ENCODE assay signal across 9 cellular contexts in the genomic region with DNA sequence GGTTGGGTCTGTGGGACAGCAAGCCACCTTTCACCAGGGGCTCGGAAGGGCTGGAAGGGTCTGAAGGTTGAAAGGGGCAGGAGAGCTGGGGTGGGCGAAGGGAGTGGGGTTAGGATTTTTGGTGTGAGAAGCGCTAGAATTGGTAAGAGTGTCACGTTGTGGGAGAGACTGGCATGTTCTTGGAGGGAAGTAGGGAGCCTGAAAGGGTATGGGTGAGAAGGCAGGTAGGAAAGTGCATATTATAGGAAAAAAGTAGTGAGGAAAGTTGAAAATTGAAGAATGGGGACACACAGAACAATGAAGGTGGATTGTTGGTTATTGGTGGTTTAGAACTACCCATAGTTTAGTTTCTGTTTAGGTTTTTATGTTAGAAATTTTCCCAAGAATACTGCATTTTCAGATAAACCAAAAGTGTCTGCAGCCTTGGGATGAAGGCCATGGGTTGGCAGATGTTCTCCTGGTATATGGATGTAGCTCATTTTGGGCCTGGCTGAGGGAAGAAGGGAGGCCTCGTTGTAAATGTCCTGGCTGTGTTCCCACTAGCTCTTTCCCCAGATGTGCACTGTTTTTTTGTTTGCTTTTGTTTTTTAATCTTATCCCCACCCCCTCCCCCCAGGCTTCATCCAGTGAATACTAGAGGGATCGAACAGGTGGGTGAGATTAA. TPM values are rescaled to one million over a fixed set of nuclear protein-coding genes. Genes with fewer than 3 reads are reported as not detected.
A peak's percentile ranks its signal among the peaks of the same experiment; 100 is the strongest.
DNase-seq lines count a peak whose midpoint lies in the region; ATAC-seq and TF ChIP-seq lines count a peak whose summit lies in the region.
"Had no signal": no experiment of that assay in that cellular context is flagged by ENCODE, and none has a peak within 500 bp of the region (broad histone marks: within the 10 kb centered on the region; RNA-seq: fewer than 3 reads in every experiment).

No MANE protein-coding gene starts in this region.

- H3K36me3 Mint-ChIP-seq in activated CD8-positive, alpha-beta memory T cell treated with anti-CD3 and anti-CD28 coated beads, Interleukin-2, amount 10 ng/mL, durations not matched to agents 7 days and 5 days = peaks cover 21% of the 10 kb centered on the region
- H3K36me3 Mint-ChIP-seq in activated naive CD8-positive, alpha-beta T cell treated with anti-CD3 and anti-CD28 coated beads, Interleukin-2, amount 10 ng/mL, durations not matched to agents 7 days and 5 days = peaks cover 22% of the 10 kb centered on the region

- no peaks in the 10 kb centered on the region for H3K36me3 ChIP-seq in kidney epithelial cell (ENCODE audit: control insufficient read depth, insufficient read depth, low read length)
- peaks cover 0 to 7% of the 10 kb centered on the region in 2 donors for H3K36me3 ChIP-seq in thyroid gland

- no peaks in the 10 kb centered on the region for H3K9me3 Mint-ChIP-seq in activated CD8-positive, alpha-beta memory T cell treated with anti-CD3 and anti-CD28 coated beads, Interleukin-2, amount 10 ng/mL, durations not matched to agents 7 days and 5 days (ENCODE audit: low read depth)
- H3K9me3 Mint-ChIP-seq in activated naive CD8-positive, alpha-beta T cell treated with anti-CD3 and anti-CD28 coated beads, Interleukin-2, amount 10 ng/mL, durations not matched to agents 7 days and 5 days = no peaks in the 10 kb centered on the region

- 48% methylated on average over 6 of the region's 6 CpGs for WGBS in thyroid gland, 2 donors

- no peak for DNase-seq in activated CD8-positive, alpha-beta memory T cell treated with anti-CD3 and anti-CD28 coated beads, Interleukin-2, amount 10 ng/mL, durations not matched to agents 7 days and 5 days
- no peak for DNase-seq in activated CD8-positive, alpha-beta memory T cell treated with anti-CD3 and anti-CD28 coated beads for 24 hours
- DNase-seq in activated naive CD8-positive, alpha-beta T cell treated with anti-CD3 and anti-CD28 coated beads, Interleukin-2, amount 10 ng/mL, durations not matched to agents 7 days and 5 days = no peak
- DNase-seq in kidney epithelial cell (ENCODE audit: low read depth) (no peak), thyroid gland (no peak)
- DNase-seq: NCI-H510A treated with DMSO at 0.1 percent for 48 hours had no signal

- peak overlapping the region; percentile 95 for H3K4me3 ChIP-seq in kidney epithelial cell (ENCODE audit: low read depth, low read length)
- H3K4me3 ChIP-seq in thyroid gland (replicated peaks in 1 of 3) = peak overlapping the region in 1 of 3 donors; percentile 61

- H3K4me3 Mint-ChIP-seq in activated CD8-positive, alpha-beta memory T cell treated with anti-CD3 and anti-CD28 coated beads, Interleukin-2, amount 10 ng/mL, durations not matched to agents 7 days and 5 days = peak overlapping the region; percentile 99
- peak overlapping the region; percentile 97 for H3K4me3 Mint-ChIP-seq in activated naive CD8-positive, alpha-beta T cell treated with anti-CD3 and anti-CD28 coated beads, Interleukin-2, amount 10 ng/mL, durations not matched to agents 7 days and 5 days

- CTCF ChIA-PET in activated CD8-positive, alpha-beta memory T cell treated with anti-CD3 and anti-CD28 coated beads, Interleukin-2, amount 10 ng/mL, durations not matched to agents 7 days and 5 days (lab: Charles Lee) = interaction anchor here (1.0 to 7.4 kb wide), 10 partner anchors 9 to 87 kb away, joined by 3 to 56 read pairs (median 5); no protein-coding TSS in a partner anchor

- H3K27me3 ChIP-seq in kidney epithelial cell (ENCODE audit: control insufficient read depth, insufficient read depth, low read length) (no peaks in the 10 kb centered on the region), thyroid gland (no peaks in the 10 kb centered on the region)

- no peaks in the 10 kb centered on the region for H3K27me3 Mint-ChIP-seq in activated CD8-positive, alpha-beta memory T cell treated with anti-CD3 and anti-CD28 coated beads, Interleukin-2, amount 10 ng/mL, durations not matched to agents 7 days and 5 days
- no peaks in the 10 kb centered on the region for H3K27me3 Mint-ChIP-seq in activated naive CD8-positive, alpha-beta T cell treated with anti-CD3 and anti-CD28 coated beads, Interleukin-2, amount 10 ng/mL, durations not matched to agents 7 days and 5 days

- peak overlapping the region; percentile 64 for H3K27ac Mint-ChIP-seq in activated CD8-positive, alpha-beta memory T cell treated with anti-CD3 and anti-CD28 coated beads, Interleukin-2, amount 10 ng/mL, durations not matched to agents 7 days and 5 days
- H3K27ac Mint-ChIP-seq in activated naive CD8-positive, alpha-beta T cell treated with anti-CD3 and anti-CD28 coated beads, Interleukin-2, amount 10 ng/mL, durations not matched to agents 7 days and 5 days = peak overlapping the region; percentile 89

- H3K9me3 ChIP-seq in thyroid gland = no peaks in the 10 kb centered on the region

- ATAC-seq in activated CD8-positive, alpha-beta memory T cell treated with anti-CD3 and anti-CD28 coated beads, Interleukin-2, amount 10 ng/mL, durations not matched to agents 7 days and 5 days = no peak
- no peak for ATAC-seq in activated naive CD8-positive, alpha-beta T cell treated with anti-CD3 and anti-CD28 coated beads, Interleukin-2, amount 10 ng/mL, durations not matched to agents 7 days and 5 days (ENCODE audit: low read depth)
- ATAC-seq in HG03521 (IDR thresholded peaks at IDR 0.05; ENCODE audit: unreplicated experiment) = no peak
- no peak for ATAC-seq in GM21367 (IDR thresholded peaks at IDR 0.05; ENCODE audit: unreplicated experiment)
- no peak for ATAC-seq in GM18858 (IDR thresholded peaks at IDR 0.05; ENCODE audit: unreplicated experiment)

- no peak for TF ChIP-seq POLR2A in thyroid gland (IDR thresholded peaks at IDR 0.05)

- peak overlapping the region in 2 of 3 donors; percentile 68 to 85 for H3K27ac ChIP-seq in thyroid gland

- intact Hi-C loops in thyroid gland (cut with DNase I) = loop anchor here (2.0 to 5.0 kb wide), 2 partner anchors 59 to 105 kb away; a partner anchor contains a TSS

- peaks cover 49% of the 10 kb centered on the region for H3K4me1 Mint-ChIP-seq in activated CD8-positive, alpha-beta memory T cell treated with anti-CD3 and anti-CD28 coated beads, Interleukin-2, amount 10 ng/mL, durations not matched to agents 7 days and 5 days
- H3K4me1 Mint-ChIP-seq in activated naive CD8-positive, alpha-beta T cell treated with anti-CD3 and anti-CD28 coated beads, Interleukin-2, amount 10 ng/mL, durations not matched to agents 7 days and 5 days = peaks cover 45% of the 10 kb centered on the region

- TF ChIP-seq CTCF in kidney epithelial cell (IDR thresholded peaks at IDR 0.05; ENCODE audit: insufficient read depth, low read length, poor library complexity, severe bottlenecking) (no peak), thyroid gland (IDR thresholded peaks at IDR 0.05) (no peak)

- H3K4me1 ChIP-seq in thyroid gland = peaks cover 22 to 45% of the 10 kb centered on the region in 2 donors

- POLR2A ChIA-PET in activated naive CD8-positive, alpha-beta T cell treated with anti-CD3 and anti-CD28 coated beads, Interleukin-2, amount 10 ng/mL, durations not matched to agents 7 days and 5 days (lab: Charles Lee) = no interaction called here

RNA-seq across cellular contexts. Expression of a gene that starts 1.2 kb away (rescaled TPM):
- 10 to 100 TPM; 20.5 to 22.3 TPM for total RNA-seq in activated CD8-positive, alpha-beta memory T cell treated with anti-CD3 and anti-CD28 coated beads, Interleukin-2, amount 10 ng/mL, durations not matched to agents 7 days and 5 days
- total RNA-seq in activated naive CD8-positive, alpha-beta T cell treated with anti-CD3 and anti-CD28 coated beads, Interleukin-2, amount 10 ng/mL, durations not matched to agents 7 days and 5 days = 10 to 100 TPM; 18.8 to 20.2 TPM
- 40.7 and 45.7 TPM in 2 replicates for total RNA-seq in kidney epithelial cell
- 10 to 100 TPM; 28.7 to 39.4 (median 33.7) TPM for total RNA-seq in thyroid gland

RNA-seq across cellular contexts. Expression of a gene that starts 1.8 kb away (rescaled TPM):
- total RNA-seq in activated CD8-positive, alpha-beta memory T cell treated with anti-CD3 and anti-CD28 coated beads, Interleukin-2, amount 10 ng/mL, durations not matched to agents 7 days and 5 days = 10 to 100 TPM; 69.3 to 82.6 TPM
- 10 to 100 TPM; 76.7 to 81.6 TPM for total RNA-seq in activated naive CD8-positive, alpha-beta T cell treated with anti-CD3 and anti-CD28 coated beads, Interleukin-2, amount 10 ng/mL, durations not matched to agents 7 days and 5 days
- total RNA-seq in kidney epithelial cell (9.5 and 11.5 TPM in 2 replicates), thyroid gland (100 to 1,000 TPM in 1 of 4 donors, 10 to 100 TPM in 3; 42.4 to 116 (median 77.7) TPM)

RNA-seq across cellular contexts. Expression of a gene that starts 53.3 kb away (rescaled TPM):
- not detected for total RNA-seq in activated CD8-positive, alpha-beta memory T cell treated with anti-CD3 and anti-CD28 coated beads, Interleukin-2, amount 10 ng/mL, durations not matched to agents 7 days and 5 days
- total RNA-seq in activated naive CD8-positive, alpha-beta T cell treated with anti-CD3 and anti-CD28 coated beads, Interleukin-2, amount 10 ng/mL, durations not matched to agents 7 days and 5 days = not detected
- total RNA-seq in kidney epithelial cell = not detected in 2 replicates
- 100 to 1,000 TPM; 219 to 492 (median 343) TPM for total RNA-seq in thyroid gland

RNA-seq across cellular contexts. Expression of a gene that starts 57.7 kb away (rescaled TPM):
- total RNA-seq in activated CD8-positive, alpha-beta memory T cell treated with anti-CD3 and anti-CD28 coated beads, Interleukin-2, amount 10 ng/mL, durations not matched to agents 7 days and 5 days = 10 to 100 TPM; 17.2 to 18.0 TPM
- 10 to 100 TPM; 16.9 to 19.5 TPM for total RNA-seq in activated naive CD8-positive, alpha-beta T cell treated with anti-CD3 and anti-CD28 coated beads, Interleukin-2, amount 10 ng/mL, durations not matched to agents 7 days and 5 days
- total RNA-seq in kidney epithelial cell (40.5 and 42.7 TPM in 2 replicates), thyroid gland (10 to 100 TPM; 41.5 to 66.6 (median 61.5) TPM)

Comparison
In these comparisons a context has a peak if more than half of its experiments do, and no peak if none do; other contexts are left out.
1. RNA of a gene that starts 53.3 kb away (total RNA-seq): 219 to 492 TPM in thyroid gland; not detected in activated CD8-positive, alpha-beta memory T cell treated with anti-CD3 and anti-CD28 coated beads, Interleukin-2, amount 10 ng/mL, durations not matched to agents 7 days and 5 days, not detected in activated naive CD8-positive, alpha-beta T cell treated with anti-CD3 and anti-CD28 coated beads, Interleukin-2, amount 10 ng/mL, durations not matched to agents 7 days and 5 days and not detected in kidney epithelial cell; every median in the first group is over 100 times any median in the second.